In the genomic region with DNA sequence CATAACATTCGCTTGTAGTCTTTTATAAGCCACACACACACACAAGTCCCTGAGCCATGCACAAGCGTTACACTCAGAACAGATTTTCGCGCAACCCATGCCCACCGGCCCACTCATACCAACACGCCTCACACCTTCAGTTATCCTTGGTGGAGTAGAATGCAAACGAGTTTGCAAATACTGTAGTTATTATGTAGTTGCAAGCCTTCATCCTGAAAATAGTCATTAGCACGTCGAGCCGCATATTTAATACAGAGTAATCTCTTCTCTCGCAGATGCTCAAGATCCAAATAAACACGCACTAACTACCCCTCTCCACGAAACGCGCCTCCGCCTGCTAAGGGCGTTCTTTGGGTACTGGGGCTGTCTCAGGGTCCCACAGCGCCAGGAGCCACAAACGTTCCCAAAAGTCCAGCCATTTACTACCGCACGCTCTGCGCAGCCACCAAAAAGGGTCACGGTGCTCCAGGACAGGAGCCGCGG, we compare ENCODE assay signal across 10 cellular contexts. TPM values are rescaled to one million over a fixed set of nuclear protein-coding genes. Genes with fewer than 3 reads are reported as not detected.
DNase-seq lines count a peak whose midpoint lies in the region; ATAC-seq and TF ChIP-seq lines count a peak whose summit lies in the region.
"Had no signal": no experiment of that assay in that cellular context is flagged by ENCODE, and none has a peak within 500 bp of the region (broad histone marks: within the 10 kb centered on the region; RNA-seq: fewer than 3 reads in every experiment).

No MANE protein-coding gene starts in this region.

- H3K9me3 Mint-ChIP-seq in stimulated activated naive CD8-positive, alpha-beta T cell treated with anti-CD3 and anti-CD28 coated beads, Interleukin-15, Interleukin-2, amounts not matched to agents 100 ng/mL and 50 ng/mL, for 24 hours, result peaks cover 4% of the 10 kb centered on the region
- peaks cover 10% of the 10 kb centered on the region for H3K9me3 Mint-ChIP-seq in nephron progenitor cell

- no peaks in the 10 kb centered on the region for H3K36me3 Mint-ChIP-seq in stimulated activated naive CD8-positive, alpha-beta T cell treated with anti-CD3 and anti-CD28 coated beads, Interleukin-15, Interleukin-2, amounts not matched to agents 100 ng/mL and 50 ng/mL, for 24 hours (ENCODE audit: low read depth)
- H3K36me3 Mint-ChIP-seq in nephron progenitor cell (ENCODE audit: low read depth), result no peaks in the 10 kb centered on the region

- intact Hi-C loops in colonic mucosa (cut with DNase I), result no loop called here
- intact Hi-C loops in A673 (cut with micrococcal nuclease; ENCODE audit: unreplicated experiment), result no loop called here

- DNase-seq in stimulated activated naive CD8-positive, alpha-beta T cell treated with anti-CD3 and anti-CD28 coated beads, Interleukin-15, Interleukin-2, amounts not matched to agents 100 U/mL and 50 U/mL, for 24 hours, result no peak
- DNase-seq in colonic mucosa (no peak), nephron progenitor cell (no peak), anterior cingulate cortex (lab: John Stamatoyannopoulos, UW) (no peak), OCI-M1 (lab: John Stamatoyannopoulos, UW) (no peak), A673 (ENCODE audit: low spot score) (no peak)
- DNase-seq: activated CD4-positive, CD25-positive, alpha-beta regulatory T cell; amygdala had no signal

- POLR2A ChIA-PET in A673 (lab: Charles Lee; ENCODE audit: low non-redundant PET), result interaction anchor here (0.6 kb wide), 1 partner anchor 109 kb away, joined by 4 read pairs; no protein-coding TSS in a partner anchor

- H3K27ac ChIP-seq in colonic mucosa (peak overlapping the region; percentile 17), A673 (ENCODE audit: low read depth, low read length, poor library complexity, severe bottlenecking) (no peak overlapping the region)

- peak overlapping the region; percentile 83 to 87 for H3K9ac ChIP-seq in colonic mucosa (ENCODE audit: low read depth in 2 of 2, low read length in 2 of 2)

- CTCF ChIA-PET in A673 (lab: Charles Lee), result no interaction called here

- BruUV-seq in A673 (replicated peaks; lab: Mats Ljungman, UMichigan), result no TSS peak

- H3K4me1 Mint-ChIP-seq in stimulated activated naive CD8-positive, alpha-beta T cell treated with anti-CD3 and anti-CD28 coated beads, Interleukin-15, Interleukin-2, amounts not matched to agents 100 ng/mL and 50 ng/mL, for 24 hours (ENCODE audit: low read depth), result peaks cover 65% of the 10 kb centered on the region
- H3K4me1 Mint-ChIP-seq in nephron progenitor cell, result peaks cover 25% of the 10 kb centered on the region

- H3K27ac Mint-ChIP-seq in stimulated activated naive CD8-positive, alpha-beta T cell treated with anti-CD3 and anti-CD28 coated beads, Interleukin-15, Interleukin-2, amounts not matched to agents 100 ng/mL and 50 ng/mL, for 24 hours, result peak overlapping the region; percentile 34
- H3K27ac Mint-ChIP-seq in nephron progenitor cell, result no peak overlapping the region

- ATAC-seq in stimulated activated naive CD8-positive, alpha-beta T cell treated with anti-CD3 and anti-CD28 coated beads, Interleukin-15, Interleukin-2, amounts not matched to agents 100 U/mL and 50 U/mL, for 24 hours, result no peak
- no peak for ATAC-seq in HG03378 (IDR thresholded peaks at IDR 0.05; ENCODE audit: unreplicated experiment)

- TF ChIP-seq CTCF in colonic mucosa (IDR thresholded peaks at IDR 0.05) (no peak), nephron progenitor cell (IDR thresholded peaks at IDR 0.05) (no peak), A673 (conservative IDR thresholded peaks at IDR 0.05; ENCODE audit: low read depth, low read length) (no peak)

- H3K36me3 ChIP-seq in colonic mucosa (no peaks in the 10 kb centered on the region), A673 (ENCODE audit: insufficient read depth, low read length, poor library complexity, severe bottlenecking) (no peaks in the 10 kb centered on the region)

- H3K4me1 ChIP-seq in colonic mucosa (peaks cover 14% of the 10 kb centered on the region), A673 (ENCODE audit: insufficient read depth, low read length, poor library complexity, severe bottlenecking) (peaks cover 8% of the 10 kb centered on the region)

- H3K27me3 Mint-ChIP-seq in stimulated activated naive CD8-positive, alpha-beta T cell treated with anti-CD3 and anti-CD28 coated beads, Interleukin-15, Interleukin-2, amounts not matched to agents 100 ng/mL and 50 ng/mL, for 24 hours, result peaks cover 91% of the 10 kb centered on the region
- H3K27me3 Mint-ChIP-seq in nephron progenitor cell (ENCODE audit: low read depth, poor library complexity), result peaks cover 98% of the 10 kb centered on the region

- H3K27me3 ChIP-seq in colonic mucosa (peaks cover 94% of the 10 kb centered on the region), A673 (replicated peaks; ENCODE audit: insufficient read depth, low read depth, low read length, poor library complexity) (peaks cover 96% of the 10 kb centered on the region)

- H3K4me3 Mint-ChIP-seq in stimulated activated naive CD8-positive, alpha-beta T cell treated with anti-CD3 and anti-CD28 coated beads, Interleukin-15, Interleukin-2, amounts not matched to agents 100 ng/mL and 50 ng/mL, for 24 hours, result peak overlapping the region; percentile 54
- peak overlapping the region; percentile 38 for H3K4me3 Mint-ChIP-seq in nephron progenitor cell

- H3K9me3 ChIP-seq in colonic mucosa, result no peaks in the 10 kb centered on the region
- no peaks in the 10 kb centered on the region for H3K9me3 ChIP-seq in A673 (ENCODE audit: low read depth, low read length, poor library complexity, severe bottlenecking)

- H3K4me3 ChIP-seq in colonic mucosa (peak overlapping the region; percentile 40), A673 (ENCODE audit: low read depth, low read length, poor library complexity, severe bottlenecking) (no peak overlapping the region)

RNA-seq across cellular contexts. Expression of gene NKX2-3, which starts 1.8 kb away (rescaled TPM):
- 1 to 10 TPM; 5.4 to 7.9 TPM for total RNA-seq in colonic mucosa
- 0.20 TPM in 1 of 2 replicates, not detected in the other for total RNA-seq in A673 (2021)
